Comparison of ENCODE assay signal across 12 cellular contexts in the genomic region with DNA sequence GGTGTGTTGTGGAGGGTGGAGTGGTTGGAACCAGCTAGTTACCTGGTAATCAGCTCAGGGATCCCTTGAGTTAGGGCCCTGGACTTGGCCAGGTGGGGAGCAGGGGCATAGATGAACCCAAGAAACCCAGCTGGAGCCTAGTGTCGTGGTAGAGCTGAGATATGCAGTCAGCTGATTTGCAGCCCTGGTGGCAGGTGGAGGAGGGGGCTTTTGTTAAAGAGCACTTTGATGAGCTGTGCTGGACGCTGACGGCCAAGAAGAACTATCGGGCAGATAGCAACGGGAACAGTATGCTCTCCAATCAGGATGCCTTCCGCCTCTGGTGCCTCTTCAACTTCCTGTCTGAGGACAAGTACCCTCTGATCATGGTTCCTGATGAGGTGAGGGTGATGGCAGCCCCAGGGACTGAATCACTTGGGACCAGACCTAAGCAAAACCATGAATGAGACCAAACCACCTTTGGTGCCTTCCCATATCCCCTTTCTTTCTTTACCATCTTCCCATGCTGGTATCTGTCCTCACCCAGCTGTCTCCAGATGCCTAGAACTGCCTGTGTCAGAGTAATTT. TPM values are rescaled to one million over a fixed set of nuclear protein-coding genes. Genes with fewer than 3 reads are reported as not detected.
DNase-seq lines count a peak whose midpoint lies in the region; ATAC-seq and TF ChIP-seq lines count a peak whose summit lies in the region.
"Had no signal": no experiment of that assay in that cellular context is flagged by ENCODE, and none has a peak within 500 bp of the region (broad histone marks: within the 10 kb centered on the region; RNA-seq: fewer than 3 reads in every experiment).

No MANE protein-coding gene starts in this region.

- CTCF ChIA-PET in activated CD4-positive, alpha-beta memory T cell treated with anti-CD3 and anti-CD28 coated beads for 36 hours (lab: Charles Lee): interaction anchor here (0.9 to 5.4 kb wide), 7 partner anchors 9 to 157 kb away, joined by 3 to 43 read pairs (median 5); a partner anchor contains a TSS

- TF ChIP-seq EP300 in gastroesophageal sphincter (IDR thresholded peaks at IDR 0.05): no peak

- H3K27ac ChIP-seq in right atrium auricular region: no peak overlapping the region
- peak overlapping the region in 1 of 12 donors; percentile 86 for H3K27ac ChIP-seq in heart left ventricle
- H3K27ac ChIP-seq in gastroesophageal sphincter: no peak overlapping the region
- H3K27ac ChIP-seq: SK-N-MC had no signal

- H3K27ac Mint-ChIP-seq in activated CD4-positive, alpha-beta memory T cell treated with anti-CD3 and anti-CD28 coated beads for 36 hours: peak overlapping the region; percentile 97
- H3K27ac Mint-ChIP-seq in endothelial cell (ENCODE audit: unreplicated experiment): peak overlapping the region; percentile 57
- H3K27ac Mint-ChIP-seq in stimulated activated naive CD8-positive, alpha-beta T cell treated with anti-CD3 and anti-CD28 coated beads, Interleukin-15, amount 100 ng/mL, for 72 hours: peak overlapping the region; percentile 97

- H3K27me3 Mint-ChIP-seq in activated CD4-positive, alpha-beta memory T cell treated with anti-CD3 and anti-CD28 coated beads for 36 hours: no peaks in the 10 kb centered on the region
- no peaks in the 10 kb centered on the region for H3K27me3 Mint-ChIP-seq in endothelial cell (ENCODE audit: unreplicated experiment)
- H3K27me3 Mint-ChIP-seq in stimulated activated naive CD8-positive, alpha-beta T cell treated with anti-CD3 and anti-CD28 coated beads, Interleukin-15, amount 100 ng/mL, for 72 hours: no peaks in the 10 kb centered on the region

- POLR2A ChIA-PET in activated CD4-positive, alpha-beta memory T cell treated with anti-CD3 and anti-CD28 coated beads for 36 hours (lab: Charles Lee): interaction anchor here (1.2 kb wide), 1 partner anchor 9 kb away, joined by 5 read pairs; no protein-coding TSS in a partner anchor

- H3K36me3 ChIP-seq in right atrium auricular region (no peaks in the 10 kb centered on the region), heart left ventricle (no peaks in the 10 kb centered on the region), gastroesophageal sphincter (no peaks in the 10 kb centered on the region)

- H3K9me3 Mint-ChIP-seq in activated CD4-positive, alpha-beta memory T cell treated with anti-CD3 and anti-CD28 coated beads for 36 hours: no peaks in the 10 kb centered on the region
- no peaks in the 10 kb centered on the region for H3K9me3 Mint-ChIP-seq in endothelial cell (ENCODE audit: unreplicated experiment)
- H3K9me3 Mint-ChIP-seq in stimulated activated naive CD8-positive, alpha-beta T cell treated with anti-CD3 and anti-CD28 coated beads, Interleukin-15, amount 100 ng/mL, for 72 hours: no peaks in the 10 kb centered on the region

- intact Hi-C loops in heart left ventricle (cut with DNase I): no loop called here
- intact Hi-C loops in activated CD4-positive, alpha-beta memory T cell treated with anti-CD3 and anti-CD28 coated beads for 36 hours (cut with micrococcal nuclease): no loop called here

- TF ChIP-seq CTCF in right atrium auricular region (IDR thresholded peaks at IDR 0.05): no peak
- TF ChIP-seq CTCF in heart left ventricle (IDR thresholded peaks at IDR 0.05): no peak
- no peak for TF ChIP-seq CTCF in endothelial cell (IDR thresholded peaks at IDR 0.05; ENCODE audit: unreplicated experiment)
- no peak for TF ChIP-seq CTCF in gastroesophageal sphincter (IDR thresholded peaks at IDR 0.05)

- H3K4me3 ChIP-seq in right atrium auricular region (no peak overlapping the region), heart left ventricle (no peak overlapping the region), gastroesophageal sphincter (no peak overlapping the region)
- H3K4me3 ChIP-seq: SK-N-MC had no signal

- peaks cover 32% of the 10 kb centered on the region for H3K36me3 Mint-ChIP-seq in activated CD4-positive, alpha-beta memory T cell treated with anti-CD3 and anti-CD28 coated beads for 36 hours
- H3K36me3 Mint-ChIP-seq in endothelial cell (ENCODE audit: low read depth, unreplicated experiment): no peaks in the 10 kb centered on the region

- ATAC-seq in heart left ventricle: no peak
- ATAC-seq in stimulated activated naive CD8-positive, alpha-beta T cell treated with anti-CD3 and anti-CD28 coated beads, Interleukin-15, amount 100 ng/mL, for 72 hours: peak; percentile 67
- no peak for ATAC-seq in gastroesophageal sphincter
- no peak for ATAC-seq in HG02981 (IDR thresholded peaks at IDR 0.05; ENCODE audit: unreplicated experiment)
- ATAC-seq in HG02678 (IDR thresholded peaks at IDR 0.05; ENCODE audit: unreplicated experiment): no peak
- ATAC-seq: left cardiac atrium had no signal

- TF ChIP-seq POLR2A in heart left ventricle (IDR thresholded peaks at IDR 0.05) (no peak), gastroesophageal sphincter (IDR thresholded peaks at IDR 0.05) (no peak)

- H3K27me3 ChIP-seq in right atrium auricular region (no peaks in the 10 kb centered on the region), heart left ventricle (no peaks in the 10 kb centered on the region), gastroesophageal sphincter (peaks cover 5% of the 10 kb centered on the region)

- H3K4me1 ChIP-seq in right atrium auricular region (peaks cover 0 to 17% of the 10 kb centered on the region in 2 donors), heart left ventricle (peaks cover 0 to 59% (median 0%) of the 10 kb centered on the region in 12 donors), gastroesophageal sphincter (no peaks in the 10 kb centered on the region)

- H3K4me3 Mint-ChIP-seq in activated CD4-positive, alpha-beta memory T cell treated with anti-CD3 and anti-CD28 coated beads for 36 hours: peak overlapping the region; percentile 27
- peak overlapping the region; percentile 42 for H3K4me3 Mint-ChIP-seq in endothelial cell (ENCODE audit: unreplicated experiment)
- H3K4me3 Mint-ChIP-seq in stimulated activated naive CD8-positive, alpha-beta T cell treated with anti-CD3 and anti-CD28 coated beads, Interleukin-15, amount 100 ng/mL, for 72 hours: peak overlapping the region; percentile 77

- DNase-seq in right atrium auricular region (ENCODE audit: low spot score) (peak; percentile 56), heart left ventricle (no peak), endothelial cell (ENCODE audit: low spot score) (no peak)
- DNase-seq in activated CD4-positive, alpha-beta memory T cell treated with anti-CD3 and anti-CD28 coated beads for 36 hours: peak; percentile 53
- peak in 1 of 2 donors; percentile 28 for DNase-seq in stimulated activated naive CD8-positive, alpha-beta T cell treated with anti-CD3 and anti-CD28 coated beads, Interleukin-15, amount 100 ng/mL, for 72 hours
- DNase-seq: aorta, left cardiac atrium, NCI-H1694 treated with DMSO at 0.1 percent for 48 hours had no signal

- H3K4me1 Mint-ChIP-seq in activated CD4-positive, alpha-beta memory T cell treated with anti-CD3 and anti-CD28 coated beads for 36 hours (ENCODE audit: low read depth): peaks cover 82% of the 10 kb centered on the region
- peaks cover 37% of the 10 kb centered on the region for H3K4me1 Mint-ChIP-seq in endothelial cell (ENCODE audit: unreplicated experiment)
- peaks cover 93% of the 10 kb centered on the region for H3K4me1 Mint-ChIP-seq in stimulated activated naive CD8-positive, alpha-beta T cell treated with anti-CD3 and anti-CD28 coated beads, Interleukin-15, amount 100 ng/mL, for 72 hours

- WGBS in heart left ventricle, 4 donors: 81 to 90% (median 83%) methylated on average over 6 of the region's 6 CpGs
- 85 to 86% methylated on average over 5 to 6 of the region's 6 CpGs for WGBS in gastroesophageal sphincter (ENCODE audit: low coverage in 1 of 2), 2 donors

- H3K9me3 ChIP-seq in right atrium auricular region (no peaks in the 10 kb centered on the region), heart left ventricle (no peaks in the 10 kb centered on the region), gastroesophageal sphincter (no peaks in the 10 kb centered on the region)

RNA-seq across cellular contexts. Expression of a gene that starts 12.7 kb away (rescaled TPM):
- total RNA-seq in right atrium auricular region (1 to 10 TPM; 1.4 to 2.2 TPM), heart left ventricle (10 to 100 TPM in 1 of 9 donors, 1 to 10 TPM in 5, under 1 TPM in 3; 0.38 to 14.4 (median 1.3) TPM), endothelial cell (ENCODE audit: unreplicated experiment) (24.0 TPM), gastroesophageal sphincter (1 to 10 TPM in 3 of 4 donors, under 1 TPM in 1; 0.78 to 4.6 (median 4.3) TPM)
- under 1 TPM; 0.72 to 0.86 TPM for polyA plus RNA-seq in heart left ventricle
- 100 to 1,000 TPM; 103 TPM for total RNA-seq in activated CD4-positive, alpha-beta memory T cell treated with anti-CD3 and anti-CD28 coated beads for 36 hours

RNA-seq across cellular contexts. Expression of a gene that starts 32.0 kb away (rescaled TPM):
- total RNA-seq in right atrium auricular region (10 to 100 TPM; 11.0 to 14.8 TPM), heart left ventricle (10 to 100 TPM; 10.0 to 22.0 (median 13.4) TPM), endothelial cell (ENCODE audit: unreplicated experiment) (38.7 TPM), gastroesophageal sphincter (10 to 100 TPM; 10.3 to 16.0 (median 13.3) TPM)
- 10 to 100 TPM; 13.8 to 23.8 TPM for polyA plus RNA-seq in heart left ventricle
- 10 to 100 TPM; 19.9 to 20.9 TPM for total RNA-seq in activated CD4-positive, alpha-beta memory T cell treated with anti-CD3 and anti-CD28 coated beads for 36 hours

RNA-seq across cellular contexts. Expression of a gene that starts 50.8 kb away (rescaled TPM):
- total RNA-seq in right atrium auricular region: 10 to 100 TPM; 25.4 to 26.0 TPM
- 10 to 100 TPM; 26.2 to 46.1 (median 33.0) TPM for total RNA-seq in heart left ventricle
- polyA plus RNA-seq in heart left ventricle: 10 to 100 TPM; 20.2 to 42.3 TPM
- 10 to 100 TPM; 35.2 to 38.5 TPM for total RNA-seq in activated CD4-positive, alpha-beta memory T cell treated with anti-CD3 and anti-CD28 coated beads for 36 hours
- total RNA-seq in endothelial cell (ENCODE audit: unreplicated experiment): 26.4 TPM
- 10 to 100 TPM; 21.3 to 46.9 (median 40.1) TPM for total RNA-seq in gastroesophageal sphincter

Comparison
In these comparisons a context has a peak if more than half of its experiments do, and no peak if none do; other contexts are left out.
1. DNase-seq: peak in right atrium auricular region (single experiment) and activated CD4-positive, alpha-beta memory T cell treated with anti-CD3 and anti-CD28 coated beads for 36 hours (single experiment); none in heart left ventricle (0 of 5) and endothelial cell (single experiment).
2. H3K4me3 Mint-ChIP-seq: peak in every context shown above with its lines; median percentile 77 in stimulated activated naive CD8-positive, alpha-beta T cell treated with anti-CD3 and anti-CD28 coated beads, Interleukin-15, amount 100 ng/mL, for 72 hours; 42 in endothelial cell; 27 in activated CD4-positive, alpha-beta memory T cell treated with anti-CD3 and anti-CD28 coated beads for 36 hours.
3. Peak in every context shown above with its lines, with median percentiles within 50 percentile points of each other: H3K27ac Mint-ChIP-seq.